ENCODE assay signal across 9 cellular contexts in the genomic region with DNA sequence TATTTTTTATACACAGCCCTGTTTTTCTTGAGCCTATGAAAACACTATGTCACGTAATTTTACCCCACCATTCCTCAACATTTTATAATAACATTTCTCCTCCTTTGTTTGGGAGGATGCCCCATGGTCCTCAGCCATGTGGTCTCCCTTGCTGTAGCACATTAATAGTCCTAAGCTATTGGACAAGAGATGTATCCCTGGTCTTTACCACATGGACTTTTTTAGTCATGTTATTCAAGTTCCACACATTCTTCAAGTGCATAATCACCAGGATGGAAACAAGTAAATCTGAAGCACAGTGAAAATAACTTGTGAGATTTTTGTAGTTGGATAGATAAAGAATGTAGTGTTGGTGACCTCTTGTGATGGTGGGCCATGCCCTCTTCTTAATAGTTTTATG. TPM values are rescaled to one million over a fixed set of nuclear protein-coding genes. Genes with fewer than 3 reads are reported as not detected.
DNase-seq lines count a peak whose midpoint lies in the region; ATAC-seq, FAIRE-seq and TF ChIP-seq lines count a peak whose summit lies in the region.
"Had no signal": no experiment of that assay in that cellular context is flagged by ENCODE, and none has a peak within 500 bp of the region (broad histone marks: within the 10 kb centered on the region; RNA-seq: fewer than 3 reads in every experiment).

No MANE protein-coding gene starts in this region.

- H3K4me2 ChIP-seq in astrocyte (ENCODE audit: low read length): no peak overlapping the region

- ATAC-seq in activated CD8-positive, alpha-beta T cell treated with anti-CD3 and anti-CD28 coated beads for 36 hours: no peak
- no peak for ATAC-seq in psoas muscle

- TF ChIP-seq CTCF in astrocyte (IDR thresholded peaks at IDR 0.05; ENCODE audit: insufficient read depth, low read depth, low read length) (no peak), neural crest cell (conservative IDR thresholded peaks at IDR 0.05) (no peak), psoas muscle (IDR thresholded peaks at IDR 0.05) (no peak)
- TF ChIP-seq CTCF in activated CD8-positive, alpha-beta T cell treated with anti-CD3 and anti-CD28 coated beads for 36 hours (IDR thresholded peaks at IDR 0.05): no peak

- H3K9ac ChIP-seq in astrocyte (ENCODE audit: low read length): peak overlapping the region; percentile 69

- intact Hi-C loops in activated CD8-positive, alpha-beta T cell treated with anti-CD3 and anti-CD28 coated beads for 36 hours (cut with micrococcal nuclease): no loop called here
- intact Hi-C loops in activated naive CD4-positive, alpha-beta T cell treated with anti-CD3 and anti-CD28 coated beads for 36 hours (cut with micrococcal nuclease): no loop called here
- intact Hi-C loops in psoas muscle (cut with DNase I): no loop called here

- H3K4me3 ChIP-seq in astrocyte (ENCODE audit: insufficient read depth, low read depth, low read length) (no peak overlapping the region), psoas muscle (no peak overlapping the region)

- no peaks in the 10 kb centered on the region for H3K36me3 Mint-ChIP-seq in astrocyte (ENCODE audit: low read depth, unreplicated experiment)
- no peaks in the 10 kb centered on the region for H3K36me3 Mint-ChIP-seq in neural crest cell (ENCODE audit: low read depth)
- H3K36me3 Mint-ChIP-seq in activated CD8-positive, alpha-beta T cell treated with anti-CD3 and anti-CD28 coated beads for 36 hours (ENCODE audit: low read depth): no peaks in the 10 kb centered on the region
- H3K36me3 Mint-ChIP-seq in activated naive CD4-positive, alpha-beta T cell treated with anti-CD3 and anti-CD28 coated beads for 36 hours (ENCODE audit: low read depth): no peaks in the 10 kb centered on the region

- FAIRE-seq in astrocyte (lab: Jason Lieb, UNC): peak; percentile 95

- H3K36me3 ChIP-seq in astrocyte (ENCODE audit: insufficient read depth, low read length): no peaks in the 10 kb centered on the region
- no peaks in the 10 kb centered on the region for H3K36me3 ChIP-seq in psoas muscle (ENCODE audit: insufficient read depth in 1 of 2, low read depth in 1 of 2)

- H3K9me3 ChIP-seq in astrocyte (ENCODE audit: insufficient read depth, low read depth, low read length) (no peaks in the 10 kb centered on the region), psoas muscle (peaks cover 4% of the 10 kb centered on the region)

- peak; percentile 98 for DNase-seq in ELR (ENCODE audit: low read depth)
- DNase-seq in astrocyte (ENCODE audit: low read depth): peak; percentile 99
- DNase-seq in neural crest cell (ENCODE audit: low read depth, low spot score): no peak
- DNase-seq in activated CD8-positive, alpha-beta T cell treated with anti-CD3 and anti-CD28 coated beads for 36 hours: no peak
- no peak for DNase-seq in activated naive CD4-positive, alpha-beta T cell treated with anti-CD3 and anti-CD28 coated beads for 36 hours
- no peak for DNase-seq in psoas muscle
- DNase-seq: caudate nucleus, occipital lobe had no signal

- H3K27me3 Mint-ChIP-seq in astrocyte (ENCODE audit: low read depth, unreplicated experiment): no peaks in the 10 kb centered on the region
- H3K27me3 Mint-ChIP-seq in neural crest cell (ENCODE audit: low read depth): no peaks in the 10 kb centered on the region
- H3K27me3 Mint-ChIP-seq in activated CD8-positive, alpha-beta T cell treated with anti-CD3 and anti-CD28 coated beads for 36 hours: peaks cover 32% of the 10 kb centered on the region
- peaks cover 26% of the 10 kb centered on the region for H3K27me3 Mint-ChIP-seq in activated naive CD4-positive, alpha-beta T cell treated with anti-CD3 and anti-CD28 coated beads for 36 hours (ENCODE audit: low read depth)

- peaks cover 58% of the 10 kb centered on the region for H3K4me1 ChIP-seq in astrocyte (ENCODE audit: insufficient read depth, low read length)
- no peaks in the 10 kb centered on the region for H3K4me1 ChIP-seq in psoas muscle

- H3K9me3 Mint-ChIP-seq in astrocyte (ENCODE audit: unreplicated experiment) (peaks cover 2% of the 10 kb centered on the region), neural crest cell (peaks cover 7% of the 10 kb centered on the region)
- no peaks in the 10 kb centered on the region for H3K9me3 Mint-ChIP-seq in activated CD8-positive, alpha-beta T cell treated with anti-CD3 and anti-CD28 coated beads for 36 hours
- no peaks in the 10 kb centered on the region for H3K9me3 Mint-ChIP-seq in activated naive CD4-positive, alpha-beta T cell treated with anti-CD3 and anti-CD28 coated beads for 36 hours

- 65 to 77% (median 67%) methylated on average over 1 of the region's 1 CpG for WGBS in psoas muscle, 3 donors

- H3K27ac Mint-ChIP-seq in astrocyte (ENCODE audit: unreplicated experiment): peak overlapping the region; percentile 97
- H3K27ac Mint-ChIP-seq in neural crest cell (ENCODE audit: unreplicated experiment): peak overlapping the region; percentile 43
- no peak overlapping the region for H3K27ac Mint-ChIP-seq in activated CD8-positive, alpha-beta T cell treated with anti-CD3 and anti-CD28 coated beads for 36 hours
- no peak overlapping the region for H3K27ac Mint-ChIP-seq in activated naive CD4-positive, alpha-beta T cell treated with anti-CD3 and anti-CD28 coated beads for 36 hours

- H3K27ac ChIP-seq in astrocyte (ENCODE audit: low read depth, low read length): peak overlapping the region; percentile 96
- H3K27ac ChIP-seq in psoas muscle: no peak overlapping the region

- no peak overlapping the region for H2AFZ ChIP-seq in astrocyte (ENCODE audit: low read depth, low read length)

- H3K79me2 ChIP-seq in astrocyte (ENCODE audit: insufficient read depth, low read length): no peaks in the 10 kb centered on the region

- H3K4me3 Mint-ChIP-seq in astrocyte (ENCODE audit: unreplicated experiment): no peak overlapping the region
- no peak overlapping the region for H3K4me3 Mint-ChIP-seq in neural crest cell
- H3K4me3 Mint-ChIP-seq in activated CD8-positive, alpha-beta T cell treated with anti-CD3 and anti-CD28 coated beads for 36 hours: no peak overlapping the region
- no peak overlapping the region for H3K4me3 Mint-ChIP-seq in activated naive CD4-positive, alpha-beta T cell treated with anti-CD3 and anti-CD28 coated beads for 36 hours

- POLR2A ChIA-PET in activated CD8-positive, alpha-beta T cell treated with anti-CD3 and anti-CD28 coated beads for 36 hours (lab: Charles Lee): no interaction called here

- H3K4me1 Mint-ChIP-seq in astrocyte (ENCODE audit: low read depth, unreplicated experiment): peaks cover 56% of the 10 kb centered on the region
- H3K4me1 Mint-ChIP-seq in neural crest cell: peaks cover 8% of the 10 kb centered on the region
- no peaks in the 10 kb centered on the region for H3K4me1 Mint-ChIP-seq in activated CD8-positive, alpha-beta T cell treated with anti-CD3 and anti-CD28 coated beads for 36 hours (ENCODE audit: low read depth)
- no peaks in the 10 kb centered on the region for H3K4me1 Mint-ChIP-seq in activated naive CD4-positive, alpha-beta T cell treated with anti-CD3 and anti-CD28 coated beads for 36 hours (ENCODE audit: low read depth)

- CTCF ChIA-PET in activated CD8-positive, alpha-beta T cell treated with anti-CD3 and anti-CD28 coated beads for 36 hours (lab: Charles Lee): no interaction called here
- CTCF ChIA-PET in activated naive CD4-positive, alpha-beta T cell treated with anti-CD3 and anti-CD28 coated beads for 36 hours (lab: Charles Lee): no interaction called here

- no peaks in the 10 kb centered on the region for H4K20me1 ChIP-seq in astrocyte (ENCODE audit: insufficient read depth, low read length)

- H3K27me3 ChIP-seq in astrocyte (ENCODE audit: insufficient read depth, low read length) (no peaks in the 10 kb centered on the region), psoas muscle (ENCODE audit: insufficient read depth in 3 of 3, low read length in 2 of 3) (peaks cover 0 to 31% (median 1%) of the 10 kb centered on the region in 3 donors)

RNA-seq across cellular contexts. Expression of a gene that starts 2.1 kb away (rescaled TPM):
- total RNA-seq in astrocyte (3.8 and 7.1 TPM in 2 replicates), neural crest cell (not detected in 2 replicates), psoas muscle (not detected)
- total RNA-seq in activated CD8-positive, alpha-beta T cell treated with anti-CD3 and anti-CD28 coated beads for 36 hours: not detected
- not detected for total RNA-seq in activated naive CD4-positive, alpha-beta T cell treated with anti-CD3 and anti-CD28 coated beads for 36 hours
- not detected for polyA plus RNA-seq in psoas muscle
- total RNA-seq: activated CD8-positive, alpha-beta memory T cell treated with anti-CD3 and anti-CD28 coated beads for 36 hours; occipital lobe had no signal

RNA-seq across cellular contexts. Expression of a gene that starts 3.7 kb away (rescaled TPM):
- total RNA-seq in astrocyte (not detected in 2 replicates), neural crest cell (not detected in 2 replicates), psoas muscle (not detected)
- not detected for total RNA-seq in activated CD8-positive, alpha-beta T cell treated with anti-CD3 and anti-CD28 coated beads for 36 hours
- total RNA-seq in activated naive CD4-positive, alpha-beta T cell treated with anti-CD3 and anti-CD28 coated beads for 36 hours: not detected
- polyA plus RNA-seq in psoas muscle: not detected
- total RNA-seq: activated CD8-positive, alpha-beta memory T cell treated with anti-CD3 and anti-CD28 coated beads for 36 hours; occipital lobe had no signal

RNA-seq across cellular contexts. Expression of a gene that starts 6.9 kb away (rescaled TPM):
- total RNA-seq in astrocyte (not detected in 2 replicates), neural crest cell (not detected in 2 replicates), psoas muscle (not detected)
- not detected for total RNA-seq in activated CD8-positive, alpha-beta T cell treated with anti-CD3 and anti-CD28 coated beads for 36 hours
- total RNA-seq in activated naive CD4-positive, alpha-beta T cell treated with anti-CD3 and anti-CD28 coated beads for 36 hours: not detected
- polyA plus RNA-seq in psoas muscle: not detected
- total RNA-seq: activated CD8-positive, alpha-beta memory T cell treated with anti-CD3 and anti-CD28 coated beads for 36 hours; occipital lobe had no signal

RNA-seq across cellular contexts. Expression of a gene that starts 14.9 kb away (rescaled TPM):
- total RNA-seq in astrocyte: not detected in 2 replicates
- not detected in 2 replicates for total RNA-seq in neural crest cell
- total RNA-seq in activated CD8-positive, alpha-beta T cell treated with anti-CD3 and anti-CD28 coated beads for 36 hours: not detected
- not detected for total RNA-seq in activated naive CD4-positive, alpha-beta T cell treated with anti-CD3 and anti-CD28 coated beads for 36 hours
- not detected for total RNA-seq in psoas muscle
- not detected for polyA plus RNA-seq in psoas muscle
- total RNA-seq: activated CD8-positive, alpha-beta memory T cell treated with anti-CD3 and anti-CD28 coated beads for 36 hours; occipital lobe had no signal

RNA-seq across cellular contexts. Expression of a gene that starts 20.7 kb away (rescaled TPM):
- not detected in 2 replicates for total RNA-seq in astrocyte
- total RNA-seq in neural crest cell: not detected in 2 replicates
- not detected for total RNA-seq in activated CD8-positive, alpha-beta T cell treated with anti-CD3 and anti-CD28 coated beads for 36 hours
- total RNA-seq in activated naive CD4-positive, alpha-beta T cell treated with anti-CD3 and anti-CD28 coated beads for 36 hours: not detected
- not detected for total RNA-seq in psoas muscle
- polyA plus RNA-seq in psoas muscle: not detected
- total RNA-seq: activated CD8-positive, alpha-beta memory T cell treated with anti-CD3 and anti-CD28 coated beads for 36 hours; occipital lobe had no signal

Comparison
In these comparisons a context has a peak if more than half of its experiments do, and no peak if none do; other contexts are left out.
1. DNase-seq: peak in ELR (single experiment) and astrocyte (single experiment); none in neural crest cell (single experiment), activated CD8-positive, alpha-beta T cell treated with anti-CD3 and anti-CD28 coated beads for 36 hours (single experiment), activated naive CD4-positive, alpha-beta T cell treated with anti-CD3 and anti-CD28 coated beads for 36 hours (single experiment) and psoas muscle (0 of 2).
2. H3K27ac Mint-ChIP-seq: peak in astrocyte (single experiment) and neural crest cell (single experiment); none in activated CD8-positive, alpha-beta T cell treated with anti-CD3 and anti-CD28 coated beads for 36 hours (single experiment) and activated naive CD4-positive, alpha-beta T cell treated with anti-CD3 and anti-CD28 coated beads for 36 hours (single experiment).